Comparison of ENCODE assay signal across 8 cellular contexts in genomic region chr3:12984023-12984823, GRCh38.
DNase-seq lines count a peak whose midpoint lies in the region; TF ChIP-seq lines count a peak whose summit lies in the region.

No MANE protein-coding gene starts in this region.

- peak; percentile 92 for DNase-seq in ELF-1 (ENCODE audit: low read depth, low spot score)
- DNase-seq in HFF-Myc (ENCODE audit: extremely low read depth, low read depth) = peak; percentile 42
- peak; percentile 49 to 66 for DNase-seq in NOMO-1 (lab: John Stamatoyannopoulos, UW; ENCODE audit: unreplicated experiment in 2 of 2)
- DNase-seq in activated T-cell treated with anti-CD3 and anti-CD28 coated beads for 48 hours (ENCODE audit: low read depth) = peak; percentile 52
- DNase-seq in fibroblast of gingiva (ENCODE audit: low read depth) = peak; percentile 54
- peak; percentile 57 for DNase-seq in neural crest cell (ENCODE audit: low read depth, low spot score)
- no peak for DNase-seq in type B pancreatic cell (ENCODE audit: extremely low spot score, unreplicated experiment)
- DNase-seq in NCI-H1930 (lab: John Stamatoyannopoulos, UW) = no peak

- no peak overlapping the region for H3K4me3 ChIP-seq in HFF-Myc (replicated peaks; ENCODE audit: low read depth, low read length)

- H3K36me3 Mint-ChIP-seq in neural crest cell (ENCODE audit: low read depth) = no peaks in the 10 kb centered on the region
- H3K36me3 Mint-ChIP-seq in type B pancreatic cell = no peaks in the 10 kb centered on the region

- H3K27me3 Mint-ChIP-seq in neural crest cell (ENCODE audit: low read depth) (no peaks in the 10 kb centered on the region), type B pancreatic cell (no peaks in the 10 kb centered on the region)

- peak; percentile 86 for TF ChIP-seq CTCF in HFF-Myc (IDR thresholded peaks at IDR 0.05; ENCODE audit: low read depth, low read length, missing control alignments)
- TF ChIP-seq CTCF in neural crest cell (conservative IDR thresholded peaks at IDR 0.05) = peak; percentile 76
- peak; percentile 79 for TF ChIP-seq CTCF in type B pancreatic cell (conservative IDR thresholded peaks at IDR 0.05)

- no peak overlapping the region for H3K4me3 Mint-ChIP-seq in neural crest cell
- no peak overlapping the region for H3K4me3 Mint-ChIP-seq in type B pancreatic cell

- H3K9me3 Mint-ChIP-seq in neural crest cell (no peaks in the 10 kb centered on the region), type B pancreatic cell (no peaks in the 10 kb centered on the region)

- H3K4me1 Mint-ChIP-seq in neural crest cell = no peaks in the 10 kb centered on the region
- peaks cover 13% of the 10 kb centered on the region for H3K4me1 Mint-ChIP-seq in type B pancreatic cell (ENCODE audit: unreplicated experiment)

- H3K27ac Mint-ChIP-seq in neural crest cell (ENCODE audit: unreplicated experiment) (no peak overlapping the region), type B pancreatic cell (no peak overlapping the region)

Comparison
In these comparisons a context has a peak if more than half of its experiments do, and no peak if none do; other contexts are left out.
1. DNase-seq: peak in ELF-1 (single experiment), HFF-Myc (single experiment), NOMO-1 (2 of 2), activated T-cell treated with anti-CD3 and anti-CD28 coated beads for 48 hours (single experiment), fibroblast of gingiva (single experiment) and neural crest cell (single experiment); none in type B pancreatic cell (single experiment) and NCI-H1930 (0 of 2).
2. Peak in every context shown above with its lines, with median percentiles within 50 percentile points of each other: CTCF ChIP-seq.